8 cellular contexts compared by ENCODE assay signal in genomic region chr1:203327684-203328457, GRCh38. TPM values are rescaled to one million over a fixed set of nuclear protein-coding genes. Genes with fewer than 3 reads are reported as not detected.
DNase-seq lines count a peak whose midpoint lies in the region; ATAC-seq and TF ChIP-seq lines count a peak whose summit lies in the region.

No MANE protein-coding gene starts in this region.

- H3K27ac Mint-ChIP-seq in chondrocyte (ENCODE audit: unreplicated experiment) = peak overlapping the region; percentile 76

- no peaks in the 10 kb centered on the region for H3K36me3 ChIP-seq in WERI-Rb-1

- peak overlapping the region; percentile 51 for H3K4me3 ChIP-seq in WERI-Rb-1 (ENCODE audit: low read depth, low read length)

- peak overlapping the region; percentile 67 for H3K4me3 Mint-ChIP-seq in chondrocyte (ENCODE audit: unreplicated experiment)

- peaks cover 42% of the 10 kb centered on the region for H3K4me1 Mint-ChIP-seq in chondrocyte (ENCODE audit: low read depth)

- peak; percentile 84 for TF ChIP-seq CTCF in WERI-Rb-1 (IDR thresholded peaks at IDR 0.05; ENCODE audit: low read depth, low read length)
- peak; percentile 78 for TF ChIP-seq CTCF in chondrocyte (IDR thresholded peaks at IDR 0.05)

- H3K27ac ChIP-seq in WERI-Rb-1 = peak overlapping the region; percentile 98
- peak overlapping the region; percentile 96 for H3K27ac ChIP-seq in layer of hippocampus (ENCODE audit: low read depth, low read length)

- no peaks in the 10 kb centered on the region for H3K9me3 Mint-ChIP-seq in chondrocyte (ENCODE audit: low read depth)

- peak; percentile 47 for DNase-seq in stimulated activated CD4-positive, alpha-beta T cell treated with anti-CD3 and anti-CD28 coated beads, Interleukin-12 subunit alpha, Interleukin-12 subunit beta, amount 100 ng/mL, for 4 hours
- no peak for DNase-seq in stimulated activated CD4-positive, alpha-beta T cell treated with anti-CD3 and anti-CD28 coated beads, Interleukin-15, amount 100 ng/mL, for 24 hours
- peak; percentile 83 for DNase-seq in NCI-H146 (lab: John Stamatoyannopoulos, UW)
- DNase-seq in WERI-Rb-1 = peak; percentile 97
- no peak for DNase-seq in chondrocyte (ENCODE audit: low spot score)
- peak; percentile 48 for DNase-seq in stimulated activated CD8-positive, alpha-beta memory T cell treated with anti-CD3 and anti-CD28 coated beads, Interleukin-12 subunit alpha, Interleukin-12 subunit beta, amount 100 ng/mL, for 4 hours (ENCODE audit: low read depth)

- peaks cover 2% of the 10 kb centered on the region for H3K27me3 Mint-ChIP-seq in chondrocyte (ENCODE audit: low read depth)

- peak; percentile 29 for ATAC-seq in HG02678 (IDR thresholded peaks at IDR 0.05; ENCODE audit: unreplicated experiment)

- H3K27me3 ChIP-seq in WERI-Rb-1 (ENCODE audit: insufficient read depth, low read depth, severe bottlenecking) (no peaks in the 10 kb centered on the region), layer of hippocampus (ENCODE audit: control insufficient read depth, insufficient read depth, low read length) (no peaks in the 10 kb centered on the region)

- no peaks in the 10 kb centered on the region for H3K36me3 Mint-ChIP-seq in chondrocyte (ENCODE audit: low read depth)

- no peaks in the 10 kb centered on the region for H3K9me3 ChIP-seq in WERI-Rb-1 (ENCODE audit: severe bottlenecking)

RNA-seq across cellular contexts. Expression of gene BTG2, which starts 22.6 kb away (rescaled TPM):
- total RNA-seq in chondrocyte = 33.2 to 41.3 TPM (median 39.9 TPM) in 3 replicates

RNA-seq across cellular contexts. Expression of gene FMOD, which starts 23.1 kb away (rescaled TPM):
- 0.47 to 0.92 TPM (median 0.85 TPM) in 3 replicates for total RNA-seq in chondrocyte

Comparison
In these comparisons a context has a peak if more than half of its experiments do, and no peak if none do; other contexts are left out.
1. DNase-seq: peak in stimulated activated CD4-positive, alpha-beta T cell treated with anti-CD3 and anti-CD28 coated beads, Interleukin-12 subunit alpha, Interleukin-12 subunit beta, amount 100 ng/mL, for 4 hours (single experiment), NCI-H146 (single experiment), WERI-Rb-1 (single experiment) and stimulated activated CD8-positive, alpha-beta memory T cell treated with anti-CD3 and anti-CD28 coated beads, Interleukin-12 subunit alpha, Interleukin-12 subunit beta, amount 100 ng/mL, for 4 hours (single experiment); none in stimulated activated CD4-positive, alpha-beta T cell treated with anti-CD3 and anti-CD28 coated beads, Interleukin-15, amount 100 ng/mL, for 24 hours (single experiment) and chondrocyte (single experiment).